In genomic region chr17:44439168-44439567, GRCh38 we compare ENCODE assay signal across 18 cellular contexts. TPM values are rescaled to one million over a fixed set of nuclear protein-coding genes. Genes with fewer than 3 reads are reported as not detected.
A peak's percentile ranks its signal among the peaks of the same experiment; 100 is the strongest.
DNase-seq lines count a peak whose midpoint lies in the region; ATAC-seq, FAIRE-seq and TF ChIP-seq lines count a peak whose summit lies in the region.
"Had no signal": no experiment of that assay in that cellular context is flagged by ENCODE, and none has a peak within 500 bp of the region (broad histone marks: within the 10 kb centered on the region; RNA-seq: fewer than 3 reads in every experiment).

No MANE protein-coding gene starts in this region.

- DNase-seq in activated T-cell treated with anti-CD3 and anti-CD28 coated beads, Interleukin-2, amount 50 U/mL, for 24 hours = no peak
- DNase-seq in activated T-cell treated with anti-CD3 and anti-CD28 coated beads, Interleukin-2, amount 50 U/mL, for 4 hours = no peak
- no peak for DNase-seq in activated T-helper 2 cell treated with anti-CD3 and anti-CD28 coated beads, Interferon-gamma antibody, Interleukin-2, Interleukin-4, amounts not matched to agents 10 μg/mL and 5 μg/mL and 100 μg/mL, durations not matched to agents 14 hours and 24 hours and 36 hours (ENCODE audit: low spot score)
- DNase-seq in immature natural killer cell = peak; percentile 28 to 42 (median 32)
- no peak for DNase-seq in spleen
- no peak for DNase-seq in esophagus muscularis mucosa (ENCODE audit: extremely low spot score)
- no peak for DNase-seq in D721Med (ENCODE audit: insufficient read length, low spot score)
- DNase-seq in 8988T = no peak
- DNase-seq: activated CD4-positive, alpha-beta T cell treated with anti-CD3 and anti-CD28 coated beads, Interleukin-2, amount 50 U/mL, for 4 hours; activated gamma-delta T cell; effector memory CD4-positive, alpha-beta T cell; NCI-H1694; NCI-H446; nucleus accumbens; right lobe of liver had no signal

- no peaks in the 10 kb centered on the region for H3K9me3 ChIP-seq in spleen
- H3K9me3 ChIP-seq in esophagus muscularis mucosa = no peaks in the 10 kb centered on the region
- H3K9me3 ChIP-seq: right lobe of liver, SJSA1, thyroid gland had no signal

- H3K27ac Mint-ChIP-seq in activated T-cell treated with anti-CD3 and anti-CD28 coated beads, Interleukin-2, amount 50 U/mL, for 24 hours = peak overlapping the region; percentile 13
- peak overlapping the region; percentile 30 for H3K27ac Mint-ChIP-seq in activated T-helper 2 cell treated with anti-CD3 and anti-CD28 coated beads, Interferon-gamma antibody, Interleukin-2, Interleukin-4, amounts not matched to agents 10 μg/mL and 5 μg/mL and 100 μg/mL, durations not matched to agents 14 hours and 24 hours and 36 hours
- peak overlapping the region; percentile 82 to 96 (median 92) for H3K27ac Mint-ChIP-seq in immature natural killer cell

- H3K27me3 ChIP-seq in spleen (replicated peaks in 1 of 7) = no peaks in the 10 kb centered on the region
- H3K27me3 ChIP-seq in esophagus muscularis mucosa = no peaks in the 10 kb centered on the region
- H3K27me3 ChIP-seq: right lobe of liver, SJSA1, thyroid gland had no signal

- FAIRE-seq in D721Med (lab: Jason Lieb, UNC) = no peak

- intact Hi-C loops in activated T-helper 2 cell treated with anti-CD3 and anti-CD28 coated beads, Interferon-gamma antibody, Interleukin-2, Interleukin-4, amounts not matched to agents 10 μg/mL and 5 μg/mL and 100 μg/mL, durations not matched to agents 14 hours and 24 hours and 36 hours (cut with micrococcal nuclease) = no loop called here
- intact Hi-C loops in spleen (cut with DNase I; ENCODE audit: low total_unique reads) = no loop called here
- intact Hi-C loops in esophagus muscularis mucosa (cut with DNase I) = no loop called here

- H3K4me1 Mint-ChIP-seq in activated T-cell treated with anti-CD3 and anti-CD28 coated beads, Interleukin-2, amount 50 U/mL, for 24 hours (ENCODE audit: low read depth) = peaks cover 26% of the 10 kb centered on the region
- peaks cover 30% of the 10 kb centered on the region for H3K4me1 Mint-ChIP-seq in activated T-cell treated with anti-CD3 and anti-CD28 coated beads, Interleukin-2, amount 50 U/mL, for 4 hours (ENCODE audit: low read depth)
- peaks cover 14% of the 10 kb centered on the region for H3K4me1 Mint-ChIP-seq in activated T-helper 2 cell treated with anti-CD3 and anti-CD28 coated beads, Interferon-gamma antibody, Interleukin-2, Interleukin-4, amounts not matched to agents 10 μg/mL and 5 μg/mL and 100 μg/mL, durations not matched to agents 14 hours and 24 hours and 36 hours (ENCODE audit: low read depth)
- peaks cover 60 to 75% of the 10 kb centered on the region in 2 donors for H3K4me1 Mint-ChIP-seq in immature natural killer cell

- TF ChIP-seq EP300 in esophagus muscularis mucosa (IDR thresholded peaks at IDR 0.05) = no peak

- WGBS in spleen, 5 donors = 49 to 59% (median 50%) methylated on average over 3 of the region's 3 CpGs
- 82% methylated on average over 3 of the region's 3 CpGs for WGBS in esophagus muscularis mucosa

- H3K4me3 ChIP-seq in spleen (no peak overlapping the region), esophagus muscularis mucosa (no peak overlapping the region)
- H3K4me3 ChIP-seq: lung, right lobe of liver, SJSA1, thyroid gland had no signal

- TF ChIP-seq POLR2A in spleen (IDR thresholded peaks at IDR 0.05) = no peak
- no peak for TF ChIP-seq POLR2A in esophagus muscularis mucosa (IDR thresholded peaks at IDR 0.05; ENCODE audit: low read depth)

- no peaks in the 10 kb centered on the region for H3K27me3 Mint-ChIP-seq in activated T-cell treated with anti-CD3 and anti-CD28 coated beads, Interleukin-2, amount 50 U/mL, for 24 hours
- no peaks in the 10 kb centered on the region for H3K27me3 Mint-ChIP-seq in activated T-cell treated with anti-CD3 and anti-CD28 coated beads, Interleukin-2, amount 50 U/mL, for 4 hours (ENCODE audit: low read depth)
- no peaks in the 10 kb centered on the region for H3K27me3 Mint-ChIP-seq in activated T-helper 2 cell treated with anti-CD3 and anti-CD28 coated beads, Interferon-gamma antibody, Interleukin-2, Interleukin-4, amounts not matched to agents 10 μg/mL and 5 μg/mL and 100 μg/mL, durations not matched to agents 14 hours and 24 hours and 36 hours (ENCODE audit: low read depth)
- peaks cover 0 to under 1% (median 0%) of the 10 kb centered on the region in 3 donors for H3K27me3 Mint-ChIP-seq in immature natural killer cell (ENCODE audit: low read depth in 3 of 3)

- H3K36me3 Mint-ChIP-seq in activated T-cell treated with anti-CD3 and anti-CD28 coated beads, Interleukin-2, amount 50 U/mL, for 24 hours (ENCODE audit: low read depth) = peaks cover 37% of the 10 kb centered on the region
- H3K36me3 Mint-ChIP-seq in activated T-cell treated with anti-CD3 and anti-CD28 coated beads, Interleukin-2, amount 50 U/mL, for 4 hours (ENCODE audit: insufficient read depth) = peaks cover 10% of the 10 kb centered on the region
- peaks cover 29% of the 10 kb centered on the region for H3K36me3 Mint-ChIP-seq in activated T-helper 2 cell treated with anti-CD3 and anti-CD28 coated beads, Interferon-gamma antibody, Interleukin-2, Interleukin-4, amounts not matched to agents 10 μg/mL and 5 μg/mL and 100 μg/mL, durations not matched to agents 14 hours and 24 hours and 36 hours (ENCODE audit: low read depth)
- peaks cover 8 to 13% (median 12%) of the 10 kb centered on the region in 3 donors for H3K36me3 Mint-ChIP-seq in immature natural killer cell

- H3K4me1 ChIP-seq in spleen (peaks cover 3 to 46% (median 28%) of the 10 kb centered on the region in 6 donors), esophagus muscularis mucosa (peaks cover 13 to 22% (median 14%) of the 10 kb centered on the region in 4 donors)
- H3K4me1 ChIP-seq: right lobe of liver had no signal

- H3K36me3 ChIP-seq in spleen = peaks cover 0 to 28% (median 18%) of the 10 kb centered on the region in 6 donors
- peaks cover 0 to 24% (median 12%) of the 10 kb centered on the region in 4 donors for H3K36me3 ChIP-seq in esophagus muscularis mucosa

- no peak overlapping the region for H3K4me3 Mint-ChIP-seq in activated T-cell treated with anti-CD3 and anti-CD28 coated beads, Interleukin-2, amount 50 U/mL, for 24 hours
- H3K4me3 Mint-ChIP-seq in activated T-cell treated with anti-CD3 and anti-CD28 coated beads, Interleukin-2, amount 50 U/mL, for 4 hours = no peak overlapping the region
- no peak overlapping the region for H3K4me3 Mint-ChIP-seq in activated T-helper 2 cell treated with anti-CD3 and anti-CD28 coated beads, Interferon-gamma antibody, Interleukin-2, Interleukin-4, amounts not matched to agents 10 μg/mL and 5 μg/mL and 100 μg/mL, durations not matched to agents 14 hours and 24 hours and 36 hours (ENCODE audit: low read depth)
- peak overlapping the region; percentile 63 to 84 (median 74) for H3K4me3 Mint-ChIP-seq in immature natural killer cell

- H3K9me3 Mint-ChIP-seq in activated T-cell treated with anti-CD3 and anti-CD28 coated beads, Interleukin-2, amount 50 U/mL, for 24 hours = no peaks in the 10 kb centered on the region
- no peaks in the 10 kb centered on the region for H3K9me3 Mint-ChIP-seq in activated T-cell treated with anti-CD3 and anti-CD28 coated beads, Interleukin-2, amount 50 U/mL, for 4 hours
- no peaks in the 10 kb centered on the region for H3K9me3 Mint-ChIP-seq in activated T-helper 2 cell treated with anti-CD3 and anti-CD28 coated beads, Interferon-gamma antibody, Interleukin-2, Interleukin-4, amounts not matched to agents 10 μg/mL and 5 μg/mL and 100 μg/mL, durations not matched to agents 14 hours and 24 hours and 36 hours
- H3K9me3 Mint-ChIP-seq in immature natural killer cell = no peaks in the 10 kb centered on the region

- no peak for ATAC-seq in activated T-cell treated with anti-CD3 and anti-CD28 coated beads, Interleukin-2, amount 50 U/mL, for 4 hours

- H3K27ac ChIP-seq in spleen (peak overlapping the region in 5 of 8 donors; percentile 54 to 75 (median 69)), esophagus muscularis mucosa (replicated peaks in 1 of 4) (no peak overlapping the region)
- H3K27ac ChIP-seq: right lobe of liver, SJSA1, thyroid gland had no signal

- TF ChIP-seq CTCF in spleen (IDR thresholded peaks at IDR 0.05 in 8 of 11, conservative IDR thresholded peaks at IDR 0.05 in 3 of 11) (no peak), esophagus muscularis mucosa (IDR thresholded peaks at IDR 0.05) (no peak), D721Med (IDR thresholded peaks at IDR 0.05; ENCODE audit: insufficient read depth, missing control alignments) (no peak)

RNA-seq across cellular contexts. Expression of gene ITGA2B, which starts 49.7 kb away (rescaled TPM):
- 1 to 10 TPM in 2 of 3 donors, under 1 TPM in 1; 0.90 to 1.8 (median 1.1) TPM for total RNA-seq in activated T-cell treated with anti-CD3 and anti-CD28 coated beads, Interleukin-2, amount 50 U/mL, for 4 hours
- total RNA-seq in activated T-helper 2 cell treated with anti-CD3 and anti-CD28 coated beads, Interferon-gamma antibody, Interleukin-2, Interleukin-4, amounts not matched to agents 10 μg/mL and 5 μg/mL and 100 μg/mL, durations not matched to agents 14 hours and 24 hours and 36 hours = 1.5 and 2.7 TPM in 2 replicates
- polyA plus RNA-seq in immature natural killer cell = 1 to 10 TPM; 1.9 to 9.3 (median 2.8) TPM
- total RNA-seq in spleen = 10 to 100 TPM; 11.3 to 36.7 (median 23.7) TPM
- polyA plus RNA-seq in spleen = 1 to 10 TPM in 2 of 3 donors, under 1 TPM in 1; 0.93 to 2.3 (median 1.7) TPM
- 1 to 10 TPM in 2 of 4 donors, under 1 TPM in 2; 0.42 to 1.7 (median 1.0) TPM for total RNA-seq in esophagus muscularis mucosa

Comparison
In these comparisons a context has a peak if more than half of its experiments do, and no peak if none do; other contexts are left out.
1. DNase-seq: peak in immature natural killer cell (3 of 3); none in activated T-cell treated with anti-CD3 and anti-CD28 coated beads, Interleukin-2, amount 50 U/mL, for 24 hours (single experiment), activated T-cell treated with anti-CD3 and anti-CD28 coated beads, Interleukin-2, amount 50 U/mL, for 4 hours (single experiment), activated T-helper 2 cell treated with anti-CD3 and anti-CD28 coated beads, Interferon-gamma antibody, Interleukin-2, Interleukin-4, amounts not matched to agents 10 μg/mL and 5 μg/mL and 100 μg/mL, durations not matched to agents 14 hours and 24 hours and 36 hours (single experiment), spleen (single experiment), esophagus muscularis mucosa (single experiment), D721Med (single experiment) and 8988T (single experiment).
2. H3K27ac Mint-ChIP-seq: peak in every context shown above with its lines; median percentile 92 in immature natural killer cell; 30 in activated T-helper 2 cell treated with anti-CD3 and anti-CD28 coated beads, Interferon-gamma antibody, Interleukin-2, Interleukin-4, amounts not matched to agents 10 μg/mL and 5 μg/mL and 100 μg/mL, durations not matched to agents 14 hours and 24 hours and 36 hours; 13 in activated T-cell treated with anti-CD3 and anti-CD28 coated beads, Interleukin-2, amount 50 U/mL, for 24 hours.
3. H3K4me3 Mint-ChIP-seq: peak in immature natural killer cell (5 of 5); none in activated T-cell treated with anti-CD3 and anti-CD28 coated beads, Interleukin-2, amount 50 U/mL, for 24 hours (single experiment), activated T-cell treated with anti-CD3 and anti-CD28 coated beads, Interleukin-2, amount 50 U/mL, for 4 hours (single experiment) and activated T-helper 2 cell treated with anti-CD3 and anti-CD28 coated beads, Interferon-gamma antibody, Interleukin-2, Interleukin-4, amounts not matched to agents 10 μg/mL and 5 μg/mL and 100 μg/mL, durations not matched to agents 14 hours and 24 hours and 36 hours (single experiment).
4. H3K27ac ChIP-seq: peak in spleen (5 of 8); none in esophagus muscularis mucosa (0 of 4).